8 cellular contexts compared by ENCODE assay signal in the genomic region with DNA sequence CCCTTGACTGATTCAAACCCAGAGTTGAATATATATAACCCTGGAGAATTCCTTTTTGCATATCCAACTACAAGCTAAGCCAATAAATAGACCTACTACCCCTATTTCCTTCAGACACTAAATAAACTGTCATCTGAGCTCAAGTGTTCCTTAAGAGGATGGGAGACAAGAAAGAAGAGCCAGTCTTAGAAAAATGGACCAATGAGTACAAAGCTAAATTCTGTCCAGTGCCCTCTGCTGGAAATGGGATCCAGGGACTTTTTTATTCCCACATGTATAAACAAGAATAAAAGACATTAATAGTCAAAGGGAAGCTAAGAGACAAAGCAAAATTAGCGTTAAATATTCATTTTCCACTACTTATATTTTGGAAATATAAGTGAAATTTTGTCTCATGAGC. TPM values are rescaled to one million over a fixed set of nuclear protein-coding genes. Genes with fewer than 3 reads are reported as not detected.
DNase-seq lines count a peak whose midpoint lies in the region; ATAC-seq and TF ChIP-seq lines count a peak whose summit lies in the region.

No MANE protein-coding gene starts in this region.

- WGBS in heart right ventricle, 2 donors: 63 to 66% methylated on average over 1 of the region's 1 CpG
- WGBS in upper lobe of left lung, 2 donors: 37 to 51% methylated on average over 1 of the region's 1 CpG
- 58% methylated on average over 1 of the region's 1 CpG for WGBS in suprapubic skin

- H3K4me3 ChIP-seq in heart right ventricle (no peak overlapping the region), WERI-Rb-1 (ENCODE audit: low read depth, low read length) (no peak overlapping the region), upper lobe of left lung (no peak overlapping the region), suprapubic skin (no peak overlapping the region)

- DNase-seq in heart right ventricle (no peak), cardiac septum (ENCODE audit: low spot score) (no peak), WERI-Rb-1 (no peak), glutamatergic neuron (no peak), upper lobe of left lung (no peak), suprapubic skin (ENCODE audit: low spot score in 2 of 2) (no peak), GM20000 (ENCODE audit: low spot score) (no peak)

- H3K27me3 Mint-ChIP-seq in glutamatergic neuron (ENCODE audit: unreplicated experiment): peaks cover 20% of the 10 kb centered on the region

- H3K36me3 ChIP-seq in heart right ventricle (peaks cover 6 to 63% (median 32%) of the 10 kb centered on the region in 9 donors), WERI-Rb-1 (peaks cover 77% of the 10 kb centered on the region), upper lobe of left lung (peaks cover 22 to 50% (median 28%) of the 10 kb centered on the region in 4 donors), suprapubic skin (peaks cover 30% of the 10 kb centered on the region)

- H3K9me3 ChIP-seq in heart right ventricle: no peaks in the 10 kb centered on the region
- H3K9me3 ChIP-seq in WERI-Rb-1 (ENCODE audit: severe bottlenecking): no peaks in the 10 kb centered on the region
- H3K9me3 ChIP-seq in upper lobe of left lung: no peaks in the 10 kb centered on the region
- no peaks in the 10 kb centered on the region for H3K9me3 ChIP-seq in suprapubic skin

- H3K4me1 Mint-ChIP-seq in glutamatergic neuron (ENCODE audit: low read depth, unreplicated experiment): peaks cover 28% of the 10 kb centered on the region

- H3K27me3 ChIP-seq in heart right ventricle (no peaks in the 10 kb centered on the region), WERI-Rb-1 (ENCODE audit: insufficient read depth, low read depth, severe bottlenecking) (no peaks in the 10 kb centered on the region), upper lobe of left lung (no peaks in the 10 kb centered on the region), suprapubic skin (no peaks in the 10 kb centered on the region)

- peak in 5 of 9 donors; percentile 25 to 47 (median 35) for TF ChIP-seq CTCF in heart right ventricle (IDR thresholded peaks at IDR 0.05)
- TF ChIP-seq CTCF in WERI-Rb-1 (IDR thresholded peaks at IDR 0.05; ENCODE audit: low read depth, low read length): peak; percentile 30
- no peak for TF ChIP-seq CTCF in glutamatergic neuron (IDR thresholded peaks at IDR 0.05; ENCODE audit: partially characterized antibody, unreplicated experiment)
- peak in 1 of 6 experiments; percentile 8 for TF ChIP-seq CTCF in upper lobe of left lung (IDR thresholded peaks at IDR 0.05)
- TF ChIP-seq CTCF in suprapubic skin (IDR thresholded peaks at IDR 0.05): no peak
- TF ChIP-seq CTCF in GM20000 (IDR thresholded peaks at IDR 0.05; ENCODE audit: extremely low read depth, missing control alignments): no peak

- H3K36me3 Mint-ChIP-seq in glutamatergic neuron (ENCODE audit: unreplicated experiment): peaks cover 10% of the 10 kb centered on the region

- ATAC-seq in heart right ventricle: no peak
- ATAC-seq in upper lobe of left lung (ENCODE audit: low FRiP score in 2 of 2): no peak
- ATAC-seq in GM19455 (IDR thresholded peaks at IDR 0.05; ENCODE audit: unreplicated experiment): no peak

- TF ChIP-seq POLR2A in upper lobe of left lung (IDR thresholded peaks at IDR 0.05) (no peak), suprapubic skin (IDR thresholded peaks at IDR 0.05) (no peak)

- intact Hi-C loops in heart right ventricle (cut with DNase I): no loop called here
- intact Hi-C loops in cardiac septum (cut with DNase I): no loop called here

- H3K4me1 ChIP-seq in heart right ventricle (peaks cover 6 to 60% (median 54%) of the 10 kb centered on the region in 9 donors), upper lobe of left lung (peaks cover 32 to 50% (median 37%) of the 10 kb centered on the region in 4 donors), suprapubic skin (peaks cover 47% of the 10 kb centered on the region)

- H3K27ac ChIP-seq in heart right ventricle (peak overlapping the region in 4 of 10 donors; percentile 21 to 98 (median 89)), WERI-Rb-1 (no peak overlapping the region), upper lobe of left lung (peak overlapping the region in 3 of 4 donors; percentile 31 to 74 (median 59)), suprapubic skin (no peak overlapping the region)

- TF ChIP-seq EP300 in upper lobe of left lung (IDR thresholded peaks at IDR 0.05) (no peak), suprapubic skin (IDR thresholded peaks at IDR 0.05) (no peak)

- peaks cover 27% of the 10 kb centered on the region for H3K9me3 Mint-ChIP-seq in glutamatergic neuron (ENCODE audit: unreplicated experiment)

- H3K27ac Mint-ChIP-seq in glutamatergic neuron (ENCODE audit: unreplicated experiment): peak overlapping the region; percentile 14

- H3K4me3 Mint-ChIP-seq in glutamatergic neuron (ENCODE audit: unreplicated experiment): peak overlapping the region; percentile 23

RNA-seq across cellular contexts. Expression of gene PPP1R10, which starts 4.8 kb away (rescaled TPM):
- total RNA-seq in heart right ventricle (10 to 100 TPM; 24.9 to 51.1 (median 33.1) TPM), cardiac septum (30.0 TPM), glutamatergic neuron (ENCODE audit: unreplicated experiment) (99.7 TPM), upper lobe of left lung (10 to 100 TPM; 32.0 to 72.1 (median 50.7) TPM), suprapubic skin (10 to 100 TPM; 27.2 to 68.2 (median 46.7) TPM)
- 10 to 100 TPM in 1 of 2 donors, 1 to 10 TPM in 1; 7.8 to 17.0 TPM for polyA plus RNA-seq in heart right ventricle

RNA-seq across cellular contexts. Expression of gene MRPS18B, which starts 5.4 kb away (rescaled TPM):
- total RNA-seq in heart right ventricle (100 to 1,000 TPM; 106 to 144 (median 127) TPM), cardiac septum (96.1 TPM), glutamatergic neuron (ENCODE audit: unreplicated experiment) (40.0 TPM), upper lobe of left lung (10 to 100 TPM; 23.0 to 62.5 (median 45.7) TPM), suprapubic skin (10 to 100 TPM; 48.1 to 85.7 (median 62.4) TPM)
- polyA plus RNA-seq in heart right ventricle: 100 to 1,000 TPM in 1 of 2 donors, 10 to 100 TPM in 1; 48.4 to 169 TPM

RNA-seq across cellular contexts. Expression of gene ATAT1, which starts 14.5 kb away (rescaled TPM):
- 1 to 10 TPM; 1.8 to 4.6 (median 2.8) TPM for total RNA-seq in heart right ventricle
- 1 to 10 TPM; 3.2 to 4.5 TPM for polyA plus RNA-seq in heart right ventricle
- 4.3 TPM for total RNA-seq in cardiac septum
- total RNA-seq in glutamatergic neuron (ENCODE audit: unreplicated experiment): 131 TPM
- total RNA-seq in upper lobe of left lung: 10 to 100 TPM in 1 of 6 donors, 1 to 10 TPM in 5; 3.1 to 36.7 (median 6.2) TPM
- total RNA-seq in suprapubic skin: 10 to 100 TPM in 1 of 4 donors, 1 to 10 TPM in 3; 4.7 to 24.0 (median 7.9) TPM

RNA-seq across cellular contexts. Expression of gene C6orf136, which starts 34.7 kb away (rescaled TPM):
- total RNA-seq in heart right ventricle: 10 to 100 TPM; 39.8 to 77.4 (median 53.3) TPM
- polyA plus RNA-seq in heart right ventricle: 100 to 1,000 TPM in 1 of 2 donors, 10 to 100 TPM in 1; 42.4 to 134 TPM
- 49.1 TPM for total RNA-seq in cardiac septum
- 13.7 TPM for total RNA-seq in glutamatergic neuron (ENCODE audit: unreplicated experiment)
- 10 to 100 TPM in 5 of 6 donors, 1 to 10 TPM in 1; 8.8 to 57.6 (median 15.2) TPM for total RNA-seq in upper lobe of left lung
- 10 to 100 TPM in 3 of 4 donors, 1 to 10 TPM in 1; 10.0 to 31.3 (median 15.5) TPM for total RNA-seq in suprapubic skin

RNA-seq across cellular contexts. Expression of gene ABCF1, which starts 41.0 kb away (rescaled TPM):
- total RNA-seq in heart right ventricle (10 to 100 TPM; 37.1 to 49.1 (median 42.1) TPM), cardiac septum (44.2 TPM), glutamatergic neuron (ENCODE audit: unreplicated experiment) (62.7 TPM), upper lobe of left lung (10 to 100 TPM; 41.2 to 57.6 (median 52.9) TPM), suprapubic skin (10 to 100 TPM; 41.7 to 46.4 (median 45.0) TPM)
- polyA plus RNA-seq in heart right ventricle: 10 to 100 TPM; 32.6 to 36.6 TPM

Comparison
In these comparisons a context has a peak if more than half of its experiments do, and no peak if none do; other contexts are left out.
1. H3K27ac ChIP-seq: peak in upper lobe of left lung (3 of 4); none in WERI-Rb-1 (single experiment) and suprapubic skin (single experiment).
2. CTCF ChIP-seq: peak in heart right ventricle (5 of 9) and WERI-Rb-1 (single experiment); none in glutamatergic neuron (single experiment), suprapubic skin (0 of 2) and GM20000 (single experiment).